Comparison of ENCODE assay signal across 8 cellular contexts in the genomic region with DNA sequence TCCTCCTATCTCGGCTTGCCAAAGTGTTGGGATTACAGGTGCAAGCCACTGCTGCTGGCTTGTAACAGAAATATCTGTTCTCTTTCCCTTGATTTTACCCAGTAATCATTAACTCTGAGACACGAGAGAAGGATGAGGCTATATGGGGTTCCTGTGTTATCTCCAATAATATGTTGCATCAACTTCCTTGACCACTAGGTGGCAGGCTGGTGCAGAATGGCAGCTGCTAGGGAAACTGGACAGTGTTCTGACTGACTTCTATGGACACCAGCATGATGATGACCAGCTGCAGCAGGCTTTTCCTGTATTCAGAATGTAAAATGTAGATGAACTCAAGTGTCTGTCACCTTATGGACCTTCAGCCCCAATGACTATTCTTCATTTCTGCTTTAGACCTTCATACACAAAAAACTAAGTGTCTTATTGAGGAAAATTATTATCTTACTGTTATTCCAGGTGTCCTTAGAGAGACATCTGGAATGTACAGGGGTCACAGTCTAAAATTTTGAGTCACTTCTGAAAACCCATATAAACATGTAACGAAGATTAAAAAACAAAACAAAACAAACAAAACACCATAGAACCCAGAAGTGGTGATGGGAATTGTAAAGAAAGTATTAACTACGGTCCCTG. TPM values are rescaled to one million over a fixed set of nuclear protein-coding genes. Genes with fewer than 3 reads are reported as not detected.
DNase-seq lines count a peak whose midpoint lies in the region; ATAC-seq, FAIRE-seq and TF ChIP-seq lines count a peak whose summit lies in the region.

No MANE protein-coding gene starts in this region.

- TF ChIP-seq POLR2A in gastroesophageal sphincter (IDR thresholded peaks at IDR 0.05) (no peak), vagina (IDR thresholded peaks at IDR 0.05) (no peak)

- H3K27ac ChIP-seq in gastroesophageal sphincter (no peak overlapping the region), parathyroid adenoma (peak overlapping the region; percentile 29), vagina (no peak overlapping the region)

- TF ChIP-seq CTCF in gastroesophageal sphincter (IDR thresholded peaks at IDR 0.05) (peak; percentile 82 to 88 (median 86)), parathyroid adenoma (IDR thresholded peaks at IDR 0.05) (peak; percentile 97), vagina (IDR thresholded peaks at IDR 0.05) (peak; percentile 55 to 82 (median 72))

- H3K36me3 ChIP-seq in gastroesophageal sphincter = no peaks in the 10 kb centered on the region
- H3K36me3 ChIP-seq in parathyroid adenoma (ENCODE audit: control insufficient read depth, insufficient read depth, low read length) = no peaks in the 10 kb centered on the region
- H3K36me3 ChIP-seq in vagina = no peaks in the 10 kb centered on the region

- WGBS in gastroesophageal sphincter (ENCODE audit: low coverage in 1 of 2), 2 donors = 31 to 34% methylated on average over 4 of the region's 4 CpGs

- no peaks in the 10 kb centered on the region for H3K79me2 ChIP-seq in parathyroid adenoma

- DNase-seq in EL (peak; percentile 80), HTR-8/SVneo (ENCODE audit: insufficient read length, low spot score) (peak; percentile 79), SHP77 (lab: John Stamatoyannopoulos, UW) (peak; percentile 56 to 67), vagina (ENCODE audit: extremely low spot score in 2 of 2) (no peak)
- peak; percentile 50 for DNase-seq in activated T-helper 9 cell treated with anti-CD3 and anti-CD28 coated beads, Interleukin-2, amount 50 U/mL, for 16 hours (ENCODE audit: low read depth)

- H3K27me3 ChIP-seq in gastroesophageal sphincter (peaks cover 23% of the 10 kb centered on the region), parathyroid adenoma (ENCODE audit: control insufficient read depth, insufficient read depth, low read length) (no peaks in the 10 kb centered on the region), vagina (no peaks in the 10 kb centered on the region)

- FAIRE-seq in HTR-8/SVneo (lab: Jason Lieb, UNC) = peak; percentile 89

- no peaks in the 10 kb centered on the region for H3K9me3 ChIP-seq in gastroesophageal sphincter
- no peaks in the 10 kb centered on the region for H3K9me3 ChIP-seq in parathyroid adenoma (ENCODE audit: control insufficient read depth, low read length)
- no peaks in the 10 kb centered on the region for H3K9me3 ChIP-seq in vagina

- no peak for TF ChIP-seq EP300 in gastroesophageal sphincter (IDR thresholded peaks at IDR 0.05)

- H3K9ac ChIP-seq in parathyroid adenoma = no peak overlapping the region

- H3K4me2 ChIP-seq in parathyroid adenoma (ENCODE audit: low read length) = no peak overlapping the region

- H3K4me3 ChIP-seq in gastroesophageal sphincter = no peak overlapping the region
- no peak overlapping the region for H3K4me3 ChIP-seq in parathyroid adenoma (ENCODE audit: low read depth, low read length)
- H3K4me3 ChIP-seq in vagina = no peak overlapping the region

- intact Hi-C loops in vagina (cut with DNase I) = loop anchor here (10.0 kb wide), 1 partner anchor 59 kb away; no protein-coding TSS in a partner anchor

- H3K4me1 ChIP-seq in gastroesophageal sphincter (peaks cover 0 to 6% (median 0%) of the 10 kb centered on the region in 3 donors), parathyroid adenoma (peaks cover 4% of the 10 kb centered on the region), vagina (no peaks in the 10 kb centered on the region)

- peak overlapping the region; percentile 74 for H2AFZ ChIP-seq in parathyroid adenoma

- ATAC-seq in GM21515 (IDR thresholded peaks at IDR 0.05; ENCODE audit: unreplicated experiment) (peak; percentile 92), gastroesophageal sphincter (peak; percentile 72)

RNA-seq across cellular contexts. Expression of gene CD109, which starts 20.4 kb away (rescaled TPM):
- 10 to 100 TPM in 3 of 4 donors, 1 to 10 TPM in 1; 7.9 to 27.0 (median 19.8) TPM for total RNA-seq in gastroesophageal sphincter
- 29.0 TPM for total RNA-seq in vagina

RNA-seq across cellular contexts. Expression of gene SLC17A5, which starts 21.8 kb away (rescaled TPM):
- total RNA-seq in gastroesophageal sphincter (10 to 100 TPM; 11.2 to 18.9 (median 14.6) TPM), vagina (10.1 TPM)

Comparison
In these comparisons a context has a peak if more than half of its experiments do, and no peak if none do; other contexts are left out.
1. DNase-seq: peak in EL (single experiment), HTR-8/SVneo (single experiment), SHP77 (2 of 2) and activated T-helper 9 cell treated with anti-CD3 and anti-CD28 coated beads, Interleukin-2, amount 50 U/mL, for 16 hours (single experiment); none in vagina (0 of 2).
2. Peak in every context shown above with its lines, with median percentiles within 50 percentile points of each other: CTCF ChIP-seq.